ENCODE assay signal across 8 cellular contexts in genomic region chr16:74774223-74775139, GRCh38. TPM values are rescaled to one million over a fixed set of nuclear protein-coding genes. Genes with fewer than 3 reads are reported as not detected.
DNase-seq lines count a peak whose midpoint lies in the region; ATAC-seq and TF ChIP-seq lines count a peak whose summit lies in the region.

FA2H (minus strand) TSS chr16:74774820; CDS start chr16:74774755, 65 bp downstream.

- H3K4me3 Mint-ChIP-seq in GM23338 (peak within 1 kb of the TSS; percentile 75), type B pancreatic cell (peak within 1 kb of the TSS; percentile 88)

- peaks cover 6% of the 10 kb centered on the region; the same call in 1 of the 2 replicates for H3F3A ChIP-seq in GM23338 (replicated peaks; ENCODE audit: low read depth)

- H4K20me1 ChIP-seq in GM23338 (replicated peaks; ENCODE audit: insufficient read depth): no peaks in the 10 kb centered on the region; the same call in none of the 2 replicates

- peaks cover 30% of the 10 kb centered on the region for H3K27me3 Mint-ChIP-seq in GM23338 (ENCODE audit: insufficient read depth, low read depth, poor library complexity)
- peaks cover 49% of the 10 kb centered on the region for H3K27me3 Mint-ChIP-seq in type B pancreatic cell

- H3K4me1 Mint-ChIP-seq in GM23338: peaks cover 6% of the 10 kb centered on the region; the same call in 2 of the 3 replicates
- H3K4me1 Mint-ChIP-seq in type B pancreatic cell (ENCODE audit: unreplicated experiment): peaks cover 10% of the 10 kb centered on the region

- no peak within 1 kb of the TSS for H3K27ac ChIP-seq in GM23338 (ENCODE audit: low read depth)
- H3K27ac ChIP-seq in cardiac muscle cell: no peak within 1 kb of the TSS
- no peak within 1 kb of the TSS for H3K27ac ChIP-seq in parathyroid adenoma

- TF ChIP-seq CTCF in GM23338 (conservative IDR thresholded peaks at IDR 0.05; ENCODE audit: low read depth in 2 of 2) (peak in 1 of 2 experiments; percentile 57), cardiac muscle cell (IDR thresholded peaks at IDR 0.05; ENCODE audit: low read depth, low read length) (no peak), parathyroid adenoma (IDR thresholded peaks at IDR 0.05) (peak; percentile 55), type B pancreatic cell (conservative IDR thresholded peaks at IDR 0.05) (peak; percentile 69)

- DNase-seq in ELF-1 (ENCODE audit: low read depth, low spot score): peak; percentile 94
- peak; percentile 92 for DNase-seq in GM23338 (ENCODE audit: low spot score)
- peak; percentile 93 for DNase-seq in LoVo (ENCODE audit: low spot score)
- peak; percentile 87 to 94 for DNase-seq in SHP77 (lab: John Stamatoyannopoulos, UW)
- DNase-seq in activated naive CD4-positive, alpha-beta T cell treated with Interleukin-2 at 50 U/mL for 16 hours: peak; percentile 67
- DNase-seq in cardiac muscle cell (ENCODE audit: low read depth in 1 of 2, low spot score in 1 of 2): peak; percentile 51 to 95
- DNase-seq in type B pancreatic cell (ENCODE audit: extremely low spot score, unreplicated experiment): peak; percentile 84

- H3K9me3 ChIP-seq in cardiac muscle cell (ENCODE audit: low read depth): no peaks in the 10 kb centered on the region
- H3K9me3 ChIP-seq in parathyroid adenoma (ENCODE audit: control insufficient read depth, low read length): no peaks in the 10 kb centered on the region

- H3K4me2 ChIP-seq in GM23338 (peak within 1 kb of the TSS; percentile 97), parathyroid adenoma (ENCODE audit: low read length) (peak within 1 kb of the TSS; percentile 92)

- H3K27me3 ChIP-seq in GM23338 (ENCODE audit: insufficient read depth) (peaks cover 17% of the 10 kb centered on the region), cardiac muscle cell (peaks cover 67% of the 10 kb centered on the region), parathyroid adenoma (ENCODE audit: control insufficient read depth, insufficient read depth, low read length) (no peaks in the 10 kb centered on the region)

- H3K4me1 ChIP-seq in GM23338 (ENCODE audit: insufficient read depth) (peaks cover 15% of the 10 kb centered on the region), cardiac muscle cell (ENCODE audit: low read depth) (peaks cover 5% of the 10 kb centered on the region), parathyroid adenoma (no peaks in the 10 kb centered on the region)

- no peaks in the 10 kb centered on the region for H3K9me2 ChIP-seq in GM23338 (ENCODE audit: insufficient read depth)

- 0 out of 2 replicates have a peak, but pooled peaks cover 3% of the 10 kb centered on the region for H3K36me3 ChIP-seq in GM23338 (ENCODE audit: insufficient read depth)
- no peaks in the 10 kb centered on the region for H3K36me3 ChIP-seq in cardiac muscle cell
- no peaks in the 10 kb centered on the region for H3K36me3 ChIP-seq in parathyroid adenoma (ENCODE audit: control insufficient read depth, insufficient read depth, low read length)

- H3K27ac Mint-ChIP-seq in GM23338 (no peak within 1 kb of the TSS), type B pancreatic cell (peak within 1 kb of the TSS; percentile 81)

- H2AFZ ChIP-seq in GM23338 (peak within 1 kb of the TSS; percentile 98), parathyroid adenoma (peak within 1 kb of the TSS; percentile 91)

- no peaks in the 10 kb centered on the region for H3K36me3 Mint-ChIP-seq in GM23338 (ENCODE audit: low read depth)
- no peaks in the 10 kb centered on the region for H3K36me3 Mint-ChIP-seq in type B pancreatic cell

- ATAC-seq in GM23338: peak; percentile 96

- peak within 1 kb of the TSS; percentile 79 for H3K4me3 ChIP-seq in GM23338
- peak within 1 kb of the TSS; percentile 36 for H3K4me3 ChIP-seq in cardiac muscle cell
- H3K4me3 ChIP-seq in parathyroid adenoma (ENCODE audit: low read depth, low read length): peak within 1 kb of the TSS; percentile 49

- H3K9me3 Mint-ChIP-seq in GM23338 (no peaks in the 10 kb centered on the region), type B pancreatic cell (no peaks in the 10 kb centered on the region)

- no peak within 1 kb of the TSS for H3K9ac ChIP-seq in parathyroid adenoma

- H3K79me2 ChIP-seq in GM23338 (replicated peaks; ENCODE audit: insufficient read depth): no peaks in the 10 kb centered on the region
- no peaks in the 10 kb centered on the region for H3K79me2 ChIP-seq in parathyroid adenoma

TF ChIP-seq in GM23338, 12 proteins besides CTCF, POLR2A, EP300 and RAD21 (continues in another document):
- TF ChIP-seq ZNF331 (CRISPR knock-in tag; IDR thresholded peaks at IDR 0.05; ENCODE audit: low read depth) (no peak), EZH2 (IDR thresholded peaks at IDR 0.05; ENCODE audit: low read depth, unreplicated experiment) (no peak), EZH2phosphoT487 (IDR thresholded peaks at IDR 0.05; ENCODE audit: unreplicated experiment) (no peak), JUNB (IDR thresholded peaks at IDR 0.05; ENCODE audit: unreplicated experiment) (no peak), NANOG (IDR thresholded peaks at IDR 0.05; ENCODE audit: borderline replicate concordance) (no peak), POLR2AphosphoS5 (IDR thresholded peaks at IDR 0.05; ENCODE audit: low read depth) (peak; percentile 50; the same call in 1 of the 2 replicates), CREB1 (CRISPR knock-in tag; IDR thresholded peaks at IDR 0.05; ENCODE audit: low read depth) (0 out of 2 replicates have a peak, but pooled peaks have one; percentile 9), ETS1 (IDR thresholded peaks at IDR 0.05) (no peak)
- TF ChIP-seq, protein P1, sequence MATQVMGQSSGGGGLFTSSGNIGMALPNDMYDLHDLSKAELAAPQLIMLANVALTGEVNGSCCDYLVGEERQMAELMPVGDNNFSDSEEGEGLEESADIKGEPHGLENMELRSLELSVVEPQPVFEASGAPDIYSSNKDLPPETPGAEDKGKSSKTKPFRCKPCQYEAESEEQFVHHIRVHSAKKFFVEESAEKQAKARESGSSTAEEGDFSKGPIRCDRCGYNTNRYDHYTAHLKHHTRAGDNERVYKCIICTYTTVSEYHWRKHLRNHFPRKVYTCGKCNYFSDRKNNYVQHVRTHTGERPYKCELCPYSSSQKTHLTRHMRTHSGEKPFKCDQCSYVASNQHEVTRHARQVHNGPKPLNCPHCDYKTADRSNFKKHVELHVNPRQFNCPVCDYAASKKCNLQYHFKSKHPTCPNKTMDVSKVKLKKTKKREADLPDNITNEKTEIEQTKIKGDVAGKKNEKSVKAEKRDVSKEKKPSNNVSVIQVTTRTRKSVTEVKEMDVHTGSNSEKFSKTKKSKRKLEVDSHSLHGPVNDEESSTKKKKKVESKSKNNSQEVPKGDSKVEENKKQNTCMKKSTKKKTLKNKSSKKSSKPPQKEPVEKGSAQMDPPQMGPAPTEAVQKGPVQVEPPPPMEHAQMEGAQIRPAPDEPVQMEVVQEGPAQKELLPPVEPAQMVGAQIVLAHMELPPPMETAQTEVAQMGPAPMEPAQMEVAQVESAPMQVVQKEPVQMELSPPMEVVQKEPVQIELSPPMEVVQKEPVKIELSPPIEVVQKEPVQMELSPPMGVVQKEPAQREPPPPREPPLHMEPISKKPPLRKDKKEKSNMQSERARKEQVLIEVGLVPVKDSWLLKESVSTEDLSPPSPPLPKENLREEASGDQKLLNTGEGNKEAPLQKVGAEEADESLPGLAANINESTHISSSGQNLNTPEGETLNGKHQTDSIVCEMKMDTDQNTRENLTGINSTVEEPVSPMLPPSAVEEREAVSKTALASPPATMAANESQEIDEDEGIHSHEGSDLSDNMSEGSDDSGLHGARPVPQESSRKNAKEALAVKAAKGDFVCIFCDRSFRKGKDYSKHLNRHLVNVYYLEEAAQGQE (IDR thresholded peaks at IDR 0.05; ENCODE audit: unreplicated experiment): no peak

RNA-seq across cellular contexts. Expression of gene FA2H, which starts in this region (rescaled TPM):
- total RNA-seq in GM23338 (2014; rRNA removed; shearing (Covaris generic)): 5.7 and 6.3 TPM in 2 replicates
- 3.8 and 5.7 TPM in 2 replicates for polyA plus RNA-seq in GM23338 (2016; fragmentation: Nextera tagmentation; extraction: Ambion mirVana)
- total RNA-seq in cardiac muscle cell: 0.15 and 0.18 TPM in 2 replicates
- polyA plus RNA-seq in cardiac muscle cell: 0.59 and 0.82 TPM in 2 replicates
- 5.0 and 7.0 TPM in 2 replicates for total RNA-seq in type B pancreatic cell (ENCODE audit: low replicate concordance)

Comparison
In these comparisons a context has a peak if more than half of its experiments do, and no peak if none do; other contexts are left out.
1. Peak in DNase-seq and H3K4me3 ChIP-seq in cardiac muscle cell; RNA of the gene not detected or under 1 TPM.